Comparison of ENCODE assay signal across 43 cellular contexts in the genomic region with DNA sequence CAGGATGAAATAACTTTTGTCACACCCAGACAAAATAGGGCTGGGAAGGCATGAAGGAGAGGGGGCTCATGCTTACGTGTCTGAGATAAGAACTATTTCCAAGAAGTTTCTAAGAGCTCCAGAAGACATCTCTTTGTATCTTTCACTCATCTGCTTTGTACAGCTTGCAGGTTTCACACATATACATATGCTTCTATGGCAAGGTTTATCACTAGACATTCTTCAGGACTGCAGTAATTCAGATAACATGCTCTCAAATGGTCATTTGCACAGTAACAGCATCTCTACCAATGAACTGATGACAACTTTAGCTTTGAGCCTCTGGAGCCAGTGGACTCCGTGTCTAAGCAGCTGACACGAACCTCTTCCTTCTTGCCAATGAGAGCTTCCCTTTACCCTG. TPM values are rescaled to one million over a fixed set of nuclear protein-coding genes. Genes with fewer than 3 reads are reported as not detected.
"Had no signal": no experiment of that assay in that cellular context is flagged by ENCODE, and none has a peak within 500 bp of the region (broad histone marks: within the 10 kb centered on the region; RNA-seq: fewer than 3 reads in every experiment).

No MANE protein-coding gene starts in this region.

- H3K4me1 ChIP-seq: adrenal gland, ascending aorta, body of pancreas, breast epithelium had no signal

- H3K4me3 ChIP-seq: adrenal gland, ascending aorta, body of pancreas, breast epithelium, cardiac muscle cell had no signal

- DNase-seq: activated effector memory CD4-positive, alpha-beta T cell treated with anti-CD3 and anti-CD28 coated beads, Interleukin-2, amount 50 U/mL, for 16 hours; activated effector memory CD4-positive, alpha-beta T cell treated with Interleukin-2 at 50 U/mL for 16 hours; activated gamma-delta T cell; activated gamma-delta T cell treated with Interleukin-2 at 50 U/mL for 16 hours; activated naive CD4-positive, alpha-beta T cell; activated naive CD4-positive, alpha-beta T cell treated with anti-CD3 and anti-CD28 coated beads for 36 hours; activated naive CD4-positive, alpha-beta T cell treated with anti-CD3 and anti-CD28 coated beads, Interleukin-2, amount 10 ng/mL, durations not matched to agents 7 days and 5 days; activated naive CD4-positive, alpha-beta T cell treated with anti-CD3 and anti-CD28 coated beads, Interleukin-2, amount 50 U/mL, for 16 hours; activated naive CD4-positive, alpha-beta T cell treated with Interleukin-2 at 50 U/mL for 16 hours; activated naive CD8-positive, alpha-beta T cell treated with anti-CD3 and anti-CD28 coated beads for 36 hours; activated naive CD8-positive, alpha-beta T cell treated with anti-CD3 and anti-CD28 coated beads, Interleukin-2, amount 10 ng/mL, durations not matched to agents 7 days and 5 days; activated naive CD8-positive, alpha-beta T cell treated with anti-CD3 and anti-CD28 coated beads, Interleukin-2, amount 50 U/mL, for 24 hours; activated T-cell treated with anti-CD3 and anti-CD28 coated beads, Interleukin-2, amount 50 U/mL, for 1 hour; activated T-cell treated with anti-CD3 and anti-CD28 coated beads, Interleukin-2, amount 50 U/mL, for 24 hours; activated T-cell treated with anti-CD3 and anti-CD28 coated beads, Interleukin-2, amount 50 U/mL, for 4 hours; activated T-cell treated with anti-CD3 and anti-CD28 coated beads, Interleukin-2, amount 50 U/mL, for 48 hours; activated T-cell treated with anti-CD3 and anti-CD28 coated beads, Interleukin-2, amount 50 U/mL, for 72 hours; adrenal gland; amniotic stem cell; amygdala; anterior cingulate cortex; aorta; body of pancreas; brain microvascular endothelial cell; central memory CD4-positive, alpha-beta T cell; cerebellar nuclear complex had no signal

- H3K4me3 Mint-ChIP-seq: activated naive CD4-positive, alpha-beta T cell treated with anti-CD3 and anti-CD28 coated beads for 36 hours; activated naive CD4-positive, alpha-beta T cell treated with anti-CD3 and anti-CD28 coated beads, Interleukin-2, amount 10 ng/mL, durations not matched to agents 7 days and 5 days; activated naive CD4-positive, alpha-beta T cell treated with anti-CD3 and anti-CD28 coated beads, Interleukin-2, amount 50 U/mL, for 24 hours; activated naive CD8-positive, alpha-beta T cell; activated naive CD8-positive, alpha-beta T cell treated with anti-CD3 and anti-CD28 coated beads for 36 hours; activated naive CD8-positive, alpha-beta T cell treated with anti-CD3 and anti-CD28 coated beads, Interleukin-2, amount 10 ng/mL, durations not matched to agents 7 days and 5 days; activated naive CD8-positive, alpha-beta T cell treated with anti-CD3 and anti-CD28 coated beads, Interleukin-2, amount 50 U/mL, for 24 hours; activated T-cell treated with anti-CD3 and anti-CD28 coated beads, Interleukin-2, amount 50 U/mL, for 24 hours; activated T-cell treated with anti-CD3 and anti-CD28 coated beads, Interleukin-2, amount 50 U/mL, for 4 hours; activated T-cell treated with anti-CD3 and anti-CD28 coated beads, Interleukin-2, amount 50 U/mL, for 72 hours; activated T-helper 1 cell treated with anti-CD3 and anti-CD28 coated beads, Interleukin-12 subunit alpha, Interleukin-12 subunit beta, Interleukin-2, Interleukin-4 antibody, amounts not matched to agents 30 ng/mL and 10 ng/mL and 1 ng/mL, durations not matched to agents 14 hours and 24 hours and 36 hours; activated T-helper 17 cell treated with anti-CD3 and anti-CD28 coated beads, Interleukin-2, amount 50 U/mL, for 72 hours; brain; central memory CD8-positive, alpha-beta T cell had no signal

- ATAC-seq: activated naive CD4-positive, alpha-beta T cell treated with anti-CD3 and anti-CD28 coated beads, Interleukin-2, amount 50 U/mL, for 72 hours; activated naive CD8-positive, alpha-beta T cell treated with anti-CD3 and anti-CD28 coated beads, Interleukin-2, amount 50 U/mL, for 24 hours; activated T-cell treated with anti-CD3 and anti-CD28 coated beads, Interleukin-2, amount 50 U/mL, for 4 hours; activated T-cell treated with anti-CD3 and anti-CD28 coated beads, Interleukin-2, amount 50 U/mL, for 72 hours; activated T-helper 17 cell treated with anti-CD3 and anti-CD28 coated beads, Interleukin-2, amount 50 U/mL, for 72 hours; body of pancreas had no signal

- FAIRE-seq: astrocyte, bronchial epithelial cell had no signal

- H3K36me3 Mint-ChIP-seq: activated naive CD4-positive, alpha-beta T cell treated with anti-CD3 and anti-CD28 coated beads, Interleukin-2, amount 10 ng/mL, durations not matched to agents 7 days and 5 days; activated naive CD4-positive, alpha-beta T cell treated with anti-CD3 and anti-CD28 coated beads, Interleukin-2, amount 50 U/mL, for 24 hours; activated naive CD8-positive, alpha-beta T cell; activated naive CD8-positive, alpha-beta T cell treated with anti-CD3 and anti-CD28 coated beads for 36 hours; brain had no signal

- H3K36me3 ChIP-seq: adrenal gland, ascending aorta, brain microvascular endothelial cell, breast epithelium, cardiac muscle cell had no signal

- H3K27ac ChIP-seq: adrenal gland, ascending aorta, body of pancreas, brain microvascular endothelial cell, breast epithelium, cardiac muscle cell had no signal

- H3K27me3 ChIP-seq: ascending aorta, body of pancreas, breast epithelium, cardiac muscle cell had no signal

- H3K9me3 Mint-ChIP-seq: activated naive CD4-positive, alpha-beta T cell treated with anti-CD3 and anti-CD28 coated beads for 36 hours; activated naive CD4-positive, alpha-beta T cell treated with anti-CD3 and anti-CD28 coated beads, Interleukin-2, amount 10 ng/mL, durations not matched to agents 7 days and 5 days; activated naive CD4-positive, alpha-beta T cell treated with anti-CD3 and anti-CD28 coated beads, Interleukin-2, amount 50 U/mL, for 24 hours; activated naive CD4-positive, alpha-beta T cell treated with anti-CD3 and anti-CD28 coated beads, Interleukin-2, amount 50 U/mL, for 72 hours; activated naive CD8-positive, alpha-beta T cell treated with anti-CD3 and anti-CD28 coated beads for 36 hours; activated naive CD8-positive, alpha-beta T cell treated with anti-CD3 and anti-CD28 coated beads, Interleukin-2, amount 50 U/mL, for 24 hours; activated T-cell treated with anti-CD3 and anti-CD28 coated beads, Interleukin-2, amount 50 U/mL, for 24 hours; activated T-cell treated with anti-CD3 and anti-CD28 coated beads, Interleukin-2, amount 50 U/mL, for 4 hours; activated T-cell treated with anti-CD3 and anti-CD28 coated beads, Interleukin-2, amount 50 U/mL, for 72 hours; activated T-helper 1 cell treated with anti-CD3 and anti-CD28 coated beads, Interleukin-12 subunit alpha, Interleukin-12 subunit beta, Interleukin-2, Interleukin-4 antibody, amounts not matched to agents 30 ng/mL and 10 ng/mL and 1 ng/mL, durations not matched to agents 14 hours and 24 hours and 36 hours; activated T-helper 17 cell treated with anti-CD3 and anti-CD28 coated beads, Interleukin-2, amount 50 U/mL, for 72 hours; activated T-helper 2 cell treated with anti-CD3 and anti-CD28 coated beads, Interferon-gamma antibody, Interleukin-2, Interleukin-4, amounts not matched to agents 10 μg/mL and 5 μg/mL and 100 μg/mL, durations not matched to agents 14 hours and 24 hours and 36 hours; central memory CD8-positive, alpha-beta T cell had no signal

- H3K27me3 Mint-ChIP-seq: activated naive CD8-positive, alpha-beta T cell treated with anti-CD3 and anti-CD28 coated beads for 36 hours had no signal

- H3K4me1 Mint-ChIP-seq: activated naive CD4-positive, alpha-beta T cell treated with anti-CD3 and anti-CD28 coated beads, Interleukin-2, amount 10 ng/mL, durations not matched to agents 7 days and 5 days; activated naive CD4-positive, alpha-beta T cell treated with anti-CD3 and anti-CD28 coated beads, Interleukin-2, amount 50 U/mL, for 24 hours; activated naive CD8-positive, alpha-beta T cell treated with anti-CD3 and anti-CD28 coated beads for 36 hours; activated naive CD8-positive, alpha-beta T cell treated with anti-CD3 and anti-CD28 coated beads, Interleukin-2, amount 10 ng/mL, durations not matched to agents 7 days and 5 days; activated naive CD8-positive, alpha-beta T cell treated with anti-CD3 and anti-CD28 coated beads, Interleukin-2, amount 50 U/mL, for 24 hours; brain; central memory CD8-positive, alpha-beta T cell had no signal

- H3K27ac Mint-ChIP-seq: activated naive CD4-positive, alpha-beta T cell treated with anti-CD3 and anti-CD28 coated beads for 36 hours; activated naive CD4-positive, alpha-beta T cell treated with anti-CD3 and anti-CD28 coated beads, Interleukin-2, amount 10 ng/mL, durations not matched to agents 7 days and 5 days; activated naive CD4-positive, alpha-beta T cell treated with anti-CD3 and anti-CD28 coated beads, Interleukin-2, amount 50 U/mL, for 24 hours; activated naive CD4-positive, alpha-beta T cell treated with anti-CD3 and anti-CD28 coated beads, Interleukin-2, amount 50 U/mL, for 72 hours; activated naive CD8-positive, alpha-beta T cell; activated naive CD8-positive, alpha-beta T cell treated with anti-CD3 and anti-CD28 coated beads for 36 hours; activated naive CD8-positive, alpha-beta T cell treated with anti-CD3 and anti-CD28 coated beads, Interleukin-2, amount 10 ng/mL, durations not matched to agents 7 days and 5 days; activated naive CD8-positive, alpha-beta T cell treated with anti-CD3 and anti-CD28 coated beads, Interleukin-2, amount 50 U/mL, for 24 hours; activated T-cell treated with anti-CD3 and anti-CD28 coated beads, Interleukin-2, amount 50 U/mL, for 24 hours; activated T-cell treated with anti-CD3 and anti-CD28 coated beads, Interleukin-2, amount 50 U/mL, for 72 hours; activated T-helper 1 cell treated with anti-CD3 and anti-CD28 coated beads, Interleukin-12 subunit alpha, Interleukin-12 subunit beta, Interleukin-2, Interleukin-4 antibody, amounts not matched to agents 30 ng/mL and 10 ng/mL and 1 ng/mL, durations not matched to agents 14 hours and 24 hours and 36 hours; activated T-helper 17 cell treated with anti-CD3 and anti-CD28 coated beads, Interleukin-2, amount 50 U/mL, for 72 hours; activated T-helper 2 cell treated with anti-CD3 and anti-CD28 coated beads, Interferon-gamma antibody, Interleukin-2, Interleukin-4, amounts not matched to agents 10 μg/mL and 5 μg/mL and 100 μg/mL, durations not matched to agents 14 hours and 24 hours and 36 hours; brain had no signal

- H3K9me3 ChIP-seq: adrenal gland, ascending aorta, body of pancreas, breast epithelium had no signal

RNA-seq across cellular contexts. Expression of a gene that starts 3.2 kb away (rescaled TPM):
- total RNA-seq: activated naive CD4-positive, alpha-beta T cell treated with anti-CD3 and anti-CD28 coated beads for 36 hours; activated naive CD4-positive, alpha-beta T cell treated with anti-CD3 and anti-CD28 coated beads, Interleukin-2, amount 50 U/mL, for 72 hours; activated naive CD8-positive, alpha-beta T cell treated with anti-CD3 and anti-CD28 coated beads for 36 hours; activated naive CD8-positive, alpha-beta T cell treated with anti-CD3 and anti-CD28 coated beads, Interleukin-2, amount 10 ng/mL, durations not matched to agents 7 days and 5 days; activated T-cell treated with anti-CD3 and anti-CD28 coated beads, Interleukin-2, amount 50 U/mL, for 4 hours; activated T-cell treated with anti-CD3 and anti-CD28 coated beads, Interleukin-2, amount 50 U/mL, for 72 hours; activated T-helper 1 cell treated with anti-CD3 and anti-CD28 coated beads, Interleukin-12 subunit alpha, Interleukin-12 subunit beta, Interleukin-2, Interleukin-4 antibody, amounts not matched to agents 30 ng/mL and 10 ng/mL and 1 ng/mL, durations not matched to agents 14 hours and 24 hours and 36 hours; activated T-helper 17 cell treated with anti-CD3 and anti-CD28 coated beads, Interleukin-2, amount 50 U/mL, for 72 hours; activated T-helper 2 cell treated with anti-CD3 and anti-CD28 coated beads, Interferon-gamma antibody, Interleukin-2, Interleukin-4, amounts not matched to agents 10 μg/mL and 5 μg/mL and 100 μg/mL, durations not matched to agents 14 hours and 24 hours and 36 hours; adrenal gland; aorta; ascending aorta; astrocyte; body of pancreas; breast epithelium; bronchial epithelial cell; cardiac muscle cell; cardiac septum; cerebellum; chondrocyte had no signal
- polyA plus RNA-seq: adrenal gland, aorta, cardiac muscle cell had no signal

RNA-seq across cellular contexts. Expression of a gene that starts 36.0 kb away (rescaled TPM):
- total RNA-seq: activated naive CD4-positive, alpha-beta T cell treated with anti-CD3 and anti-CD28 coated beads for 36 hours; activated naive CD8-positive, alpha-beta T cell treated with anti-CD3 and anti-CD28 coated beads, Interleukin-2, amount 10 ng/mL, durations not matched to agents 7 days and 5 days; activated T-cell treated with anti-CD3 and anti-CD28 coated beads, Interleukin-2, amount 50 U/mL, for 4 hours; activated T-cell treated with anti-CD3 and anti-CD28 coated beads, Interleukin-2, amount 50 U/mL, for 72 hours; activated T-helper 1 cell treated with anti-CD3 and anti-CD28 coated beads, Interleukin-12 subunit alpha, Interleukin-12 subunit beta, Interleukin-2, Interleukin-4 antibody, amounts not matched to agents 30 ng/mL and 10 ng/mL and 1 ng/mL, durations not matched to agents 14 hours and 24 hours and 36 hours; activated T-helper 17 cell treated with anti-CD3 and anti-CD28 coated beads, Interleukin-2, amount 50 U/mL, for 72 hours; activated T-helper 2 cell treated with anti-CD3 and anti-CD28 coated beads, Interferon-gamma antibody, Interleukin-2, Interleukin-4, amounts not matched to agents 10 μg/mL and 5 μg/mL and 100 μg/mL, durations not matched to agents 14 hours and 24 hours and 36 hours; adrenal gland; aorta; ascending aorta; astrocyte; body of pancreas; breast epithelium; bronchial epithelial cell; cardiac muscle cell; cardiac septum; cerebellum; chondrocyte had no signal
- polyA plus RNA-seq: adipose tissue, adrenal gland, aorta, cardiac muscle cell had no signal

RNA-seq across cellular contexts. Expression of a gene that starts 44.4 kb away (rescaled TPM):
- total RNA-seq: activated naive CD4-positive, alpha-beta T cell treated with anti-CD3 and anti-CD28 coated beads for 36 hours; activated naive CD8-positive, alpha-beta T cell treated with anti-CD3 and anti-CD28 coated beads for 36 hours; activated T-cell treated with anti-CD3 and anti-CD28 coated beads, Interleukin-2, amount 50 U/mL, for 4 hours; activated T-helper 1 cell treated with anti-CD3 and anti-CD28 coated beads, Interleukin-12 subunit alpha, Interleukin-12 subunit beta, Interleukin-2, Interleukin-4 antibody, amounts not matched to agents 30 ng/mL and 10 ng/mL and 1 ng/mL, durations not matched to agents 14 hours and 24 hours and 36 hours; activated T-helper 17 cell treated with anti-CD3 and anti-CD28 coated beads, Interleukin-2, amount 50 U/mL, for 72 hours; activated T-helper 2 cell treated with anti-CD3 and anti-CD28 coated beads, Interferon-gamma antibody, Interleukin-2, Interleukin-4, amounts not matched to agents 10 μg/mL and 5 μg/mL and 100 μg/mL, durations not matched to agents 14 hours and 24 hours and 36 hours; adrenal gland; aorta; ascending aorta; astrocyte; body of pancreas; breast epithelium; bronchial epithelial cell; cardiac muscle cell; cardiac septum; cerebellum; chondrocyte had no signal
- polyA plus RNA-seq: adipose tissue, adrenal gland, aorta, cardiac muscle cell had no signal

RNA-seq across cellular contexts. Expression of a gene that starts 52.5 kb away (rescaled TPM):
- total RNA-seq: activated naive CD4-positive, alpha-beta T cell treated with anti-CD3 and anti-CD28 coated beads for 36 hours; activated naive CD4-positive, alpha-beta T cell treated with anti-CD3 and anti-CD28 coated beads, Interleukin-2, amount 50 U/mL, for 72 hours; activated naive CD8-positive, alpha-beta T cell treated with anti-CD3 and anti-CD28 coated beads for 36 hours; activated naive CD8-positive, alpha-beta T cell treated with anti-CD3 and anti-CD28 coated beads, Interleukin-2, amount 10 ng/mL, durations not matched to agents 7 days and 5 days; activated T-cell treated with anti-CD3 and anti-CD28 coated beads, Interleukin-2, amount 50 U/mL, for 4 hours; activated T-cell treated with anti-CD3 and anti-CD28 coated beads, Interleukin-2, amount 50 U/mL, for 72 hours; activated T-helper 1 cell treated with anti-CD3 and anti-CD28 coated beads, Interleukin-12 subunit alpha, Interleukin-12 subunit beta, Interleukin-2, Interleukin-4 antibody, amounts not matched to agents 30 ng/mL and 10 ng/mL and 1 ng/mL, durations not matched to agents 14 hours and 24 hours and 36 hours; activated T-helper 17 cell treated with anti-CD3 and anti-CD28 coated beads, Interleukin-2, amount 50 U/mL, for 72 hours; activated T-helper 2 cell treated with anti-CD3 and anti-CD28 coated beads, Interferon-gamma antibody, Interleukin-2, Interleukin-4, amounts not matched to agents 10 μg/mL and 5 μg/mL and 100 μg/mL, durations not matched to agents 14 hours and 24 hours and 36 hours; adrenal gland; aorta; ascending aorta; astrocyte; body of pancreas; breast epithelium; bronchial epithelial cell; cardiac muscle cell; cardiac septum; cerebellum; chondrocyte had no signal
- polyA plus RNA-seq: adipose tissue, adrenal gland, aorta, cardiac muscle cell had no signal
